ENCODE assay signal across 7 cellular contexts in genomic region chr6:67563671-67564070, GRCh38.
"Had no signal": no experiment of that assay in that cellular context is flagged by ENCODE, and none has a peak within 500 bp of the region (broad histone marks: within the 10 kb centered on the region; RNA-seq: fewer than 3 reads in every experiment).

No MANE protein-coding gene starts in this region.

- DNase-seq: GDM1, GF-D8 had no signal

- FAIRE-seq: GM12878, GM12891, GM12892, GM18507, GM19239 had no signal

- H3K4me3 ChIP-seq: GM12878 had no signal

- ATAC-seq: GM12878 had no signal
